In genomic region chr1:229137274-229137673, GRCh38 we compare ENCODE assay signal across 16 cellular contexts.
A peak's percentile ranks its signal among the peaks of the same experiment; 100 is the strongest.
DNase-seq lines count a peak whose midpoint lies in the region; ATAC-seq and TF ChIP-seq lines count a peak whose summit lies in the region.
"Had no signal": no experiment of that assay in that cellular context is flagged by ENCODE, and none has a peak within 500 bp of the region (broad histone marks: within the 10 kb centered on the region; RNA-seq: fewer than 3 reads in every experiment).

No MANE protein-coding gene starts in this region.

- CTCF ChIA-PET in activated CD4-positive, alpha-beta T cell treated with anti-CD3 and anti-CD28 coated beads for 36 hours (lab: Charles Lee): interaction anchor here (0.6 to 1.4 kb wide), 2 partner anchors 90 to 166 kb away, joined by 3 to 4 read pairs; no protein-coding TSS in a partner anchor

- H3K36me3 ChIP-seq in KOPT-K1 (ENCODE audit: insufficient read depth, low read length): no peaks in the 10 kb centered on the region
- H3K36me3 ChIP-seq in upper lobe of right lung: no peaks in the 10 kb centered on the region
- H3K36me3 ChIP-seq: MG63 had no signal

- no peak for TF ChIP-seq CTCF in upper lobe of right lung (IDR thresholded peaks at IDR 0.05)

- H3K27me3 ChIP-seq in upper lobe of right lung: no peaks in the 10 kb centered on the region
- H3K27me3 ChIP-seq: MG63 had no signal

- peak overlapping the region; percentile 94 for H3K27ac ChIP-seq in KOPT-K1 (ENCODE audit: low read depth, low read length, poor library complexity, severe bottlenecking)
- no peak overlapping the region for H3K27ac ChIP-seq in upper lobe of right lung

- DNase-seq in NCI-H82 (lab: John Stamatoyannopoulos, UW): peak; percentile 16
- DNase-seq in NCI-H82 treated with DMSO at 0.1 percent for 48 hours (lab: John Stamatoyannopoulos, UW; ENCODE audit: unreplicated experiment): no peak
- no peak for DNase-seq in upper lobe of right lung
- no peak for DNase-seq in NCI-H2029 treated with DMSO at 0.1 percent for 48 hours (lab: John Stamatoyannopoulos, UW)
- DNase-seq in activated CD4-positive, alpha-beta T cell treated with anti-CD3 and anti-CD28 coated beads for 36 hours: no peak
- no peak for DNase-seq in iPS-NIHi7 (ENCODE audit: extremely low spot score)
- DNase-seq: 8988T, COR-L47, KG1, MG63, NCI-H1105 treated with DMSO at 0.1 percent for 48 hours, NCI-H187, NCI-H69 had no signal

- POLR2A ChIA-PET in activated CD4-positive, alpha-beta T cell treated with anti-CD3 and anti-CD28 coated beads for 36 hours (lab: Charles Lee): no interaction called here

- intact Hi-C loops in dendritic cell treated with granulocyte-macrophage colony-stimulating factor and Interleukin-4, amounts not matched to agents 40 ng/mL and 50 ng/mL, for 4 days (cut with micrococcal nuclease): no loop called here
- intact Hi-C loops in upper lobe of right lung (cut with DNase I): no loop called here
- intact Hi-C loops in activated CD4-positive, alpha-beta T cell treated with anti-CD3 and anti-CD28 coated beads for 36 hours (cut with DNase I, micrococcal nuclease): loop anchor here (5.0 to 10.0 kb wide), 2 partner anchors 88 to 90 kb away; no protein-coding TSS in a partner anchor

- peaks cover 26% of the 10 kb centered on the region for H3K9me3 Mint-ChIP-seq in dendritic cell treated with granulocyte-macrophage colony-stimulating factor and Interleukin-4, amounts not matched to agents 40 ng/mL and 50 ng/mL, for 4 days
- peaks cover 24% of the 10 kb centered on the region for H3K9me3 Mint-ChIP-seq in activated CD4-positive, alpha-beta T cell treated with anti-CD3 and anti-CD28 coated beads for 36 hours (ENCODE audit: low read depth)

- peaks cover 7% of the 10 kb centered on the region for H3K27me3 Mint-ChIP-seq in dendritic cell treated with granulocyte-macrophage colony-stimulating factor and Interleukin-4, amounts not matched to agents 40 ng/mL and 50 ng/mL, for 4 days
- no peaks in the 10 kb centered on the region for H3K27me3 Mint-ChIP-seq in activated CD4-positive, alpha-beta T cell treated with anti-CD3 and anti-CD28 coated beads for 36 hours

- ATAC-seq in upper lobe of right lung: peak; percentile 77
- no peak for ATAC-seq in activated CD4-positive, alpha-beta T cell treated with anti-CD3 and anti-CD28 coated beads for 36 hours
- ATAC-seq: GM23338 had no signal

- H3K9me3 ChIP-seq in KOPT-K1 (ENCODE audit: insufficient read depth, low read length, poor library complexity, severe bottlenecking): peaks cover 27% of the 10 kb centered on the region
- no peaks in the 10 kb centered on the region for H3K9me3 ChIP-seq in upper lobe of right lung

- H3K27ac Mint-ChIP-seq in dendritic cell treated with granulocyte-macrophage colony-stimulating factor and Interleukin-4, amounts not matched to agents 40 ng/mL and 50 ng/mL, for 4 days: peak overlapping the region; percentile 75
- H3K27ac Mint-ChIP-seq in activated CD4-positive, alpha-beta T cell treated with anti-CD3 and anti-CD28 coated beads for 36 hours: no peak overlapping the region
- H3K27ac Mint-ChIP-seq: GM23338 had no signal

- H3K4me3 ChIP-seq in upper lobe of right lung: no peak overlapping the region
- H3K4me3 ChIP-seq: GM23338, MG63 had no signal

- peaks cover 67% of the 10 kb centered on the region for H3K4me1 Mint-ChIP-seq in dendritic cell treated with granulocyte-macrophage colony-stimulating factor and Interleukin-4, amounts not matched to agents 40 ng/mL and 50 ng/mL, for 4 days (ENCODE audit: low read depth)
- peaks cover 39% of the 10 kb centered on the region for H3K4me1 Mint-ChIP-seq in activated CD4-positive, alpha-beta T cell treated with anti-CD3 and anti-CD28 coated beads for 36 hours

- no peaks in the 10 kb centered on the region for H3K4me1 ChIP-seq in upper lobe of right lung

- H3K36me3 Mint-ChIP-seq in dendritic cell treated with granulocyte-macrophage colony-stimulating factor and Interleukin-4, amounts not matched to agents 40 ng/mL and 50 ng/mL, for 4 days (ENCODE audit: low read depth): peaks cover 24% of the 10 kb centered on the region
- peaks cover 29% of the 10 kb centered on the region for H3K36me3 Mint-ChIP-seq in activated CD4-positive, alpha-beta T cell treated with anti-CD3 and anti-CD28 coated beads for 36 hours (ENCODE audit: low read depth)

- H3K4me3 Mint-ChIP-seq in dendritic cell treated with granulocyte-macrophage colony-stimulating factor and Interleukin-4, amounts not matched to agents 40 ng/mL and 50 ng/mL, for 4 days: peak overlapping the region; percentile 23
- no peak overlapping the region for H3K4me3 Mint-ChIP-seq in activated CD4-positive, alpha-beta T cell treated with anti-CD3 and anti-CD28 coated beads for 36 hours
- H3K4me3 Mint-ChIP-seq: GM23338 had no signal

Comparison
In these comparisons a context has a peak if more than half of its experiments do, and no peak if none do; other contexts are left out.
1. intact Hi-C loops: an anchor here in activated CD4-positive, alpha-beta T cell treated with anti-CD3 and anti-CD28 coated beads for 36 hours (5.0 to 10.0 kb wide); none called in dendritic cell treated with granulocyte-macrophage colony-stimulating factor and Interleukin-4, amounts not matched to agents 40 ng/mL and 50 ng/mL, for 4 days and upper lobe of right lung.